11 cellular contexts compared by ENCODE assay signal in genomic region chr1:108584320-108584968, GRCh38. TPM values are rescaled to one million over a fixed set of nuclear protein-coding genes. Genes with fewer than 3 reads are reported as not detected.
DNase-seq lines count a peak whose midpoint lies in the region; ATAC-seq and TF ChIP-seq lines count a peak whose summit lies in the region.
"Had no signal": no experiment of that assay in that cellular context is flagged by ENCODE, and none has a peak within 500 bp of the region (broad histone marks: within the 10 kb centered on the region; RNA-seq: fewer than 3 reads in every experiment).

No MANE protein-coding gene starts in this region.

- H3K27me3 Mint-ChIP-seq in CD4-positive, alpha-beta T cell = no peaks in the 10 kb centered on the region
- H3K27me3 Mint-ChIP-seq in T-helper 17 cell (no peaks in the 10 kb centered on the region), memory B cell (no peaks in the 10 kb centered on the region), endodermal cell (ENCODE audit: insufficient read depth) (no peaks in the 10 kb centered on the region)

- no peak overlapping the region for H3K4me3 ChIP-seq in endodermal cell (ENCODE audit: low read length)
- H3K4me3 ChIP-seq: ascending aorta had no signal

- no peaks in the 10 kb centered on the region for H3K4me1 ChIP-seq in endodermal cell (ENCODE audit: control insufficient read depth, insufficient read depth, low read length)

- H3K4me3 Mint-ChIP-seq in CD4-positive, alpha-beta T cell = no peak overlapping the region
- H3K4me3 Mint-ChIP-seq in T-helper 17 cell = no peak overlapping the region
- H3K4me3 Mint-ChIP-seq in memory B cell = no peak overlapping the region
- no peak overlapping the region for H3K4me3 Mint-ChIP-seq in endodermal cell
- H3K4me3 Mint-ChIP-seq: nephron had no signal

- peak overlapping the region; percentile 10 for H3K27ac Mint-ChIP-seq in CD4-positive, alpha-beta T cell
- peak overlapping the region; percentile 94 for H3K27ac Mint-ChIP-seq in T-helper 17 cell
- no peak overlapping the region for H3K27ac Mint-ChIP-seq in memory B cell
- H3K27ac Mint-ChIP-seq in endodermal cell = no peak overlapping the region
- H3K27ac Mint-ChIP-seq: nephron had no signal

- H3K9ac ChIP-seq in endodermal cell (ENCODE audit: extremely low read depth, low read length, poor library complexity, severe bottlenecking) = no peak overlapping the region

- peaks cover 5% of the 10 kb centered on the region for H3K9me3 ChIP-seq in CD4-positive, alpha-beta T cell (ENCODE audit: control insufficient read depth, low read length)
- H3K9me3 ChIP-seq in T-helper 17 cell (ENCODE audit: control insufficient read depth, low read length, poor library complexity, severe bottlenecking) (peaks cover 2% of the 10 kb centered on the region), endodermal cell (ENCODE audit: control insufficient read depth, low read length) (peaks cover 26% of the 10 kb centered on the region)

- peaks cover 8% of the 10 kb centered on the region for H3K36me3 Mint-ChIP-seq in CD4-positive, alpha-beta T cell (ENCODE audit: low read depth)
- H3K36me3 Mint-ChIP-seq in T-helper 17 cell (ENCODE audit: low read depth) = peaks cover 2% of the 10 kb centered on the region
- H3K36me3 Mint-ChIP-seq in memory B cell = peaks cover 6% of the 10 kb centered on the region
- peaks cover 4% of the 10 kb centered on the region for H3K36me3 Mint-ChIP-seq in endodermal cell (ENCODE audit: low read depth)

- ATAC-seq in CD4-positive, alpha-beta T cell (ENCODE audit: poor library complexity) = no peak
- peak; percentile 42 for ATAC-seq in HG03469 (IDR thresholded peaks at IDR 0.05; ENCODE audit: unreplicated experiment)
- ATAC-seq in T-helper 17 cell = no peak
- peak; percentile 68 for ATAC-seq in memory B cell (ENCODE audit: low read depth)
- ATAC-seq in GM21717 (IDR thresholded peaks at IDR 0.05; ENCODE audit: unreplicated experiment) = no peak

- POLR2A ChIA-PET in CD4-positive, alpha-beta T cell (lab: Charles Lee) = interaction anchor here (1.4 to 1.5 kb wide), 2 partner anchors 23 to 25 kb away, joined by 3 read pairs; no protein-coding TSS in a partner anchor

- H3K27me3 ChIP-seq in CD4-positive, alpha-beta T cell (ENCODE audit: control insufficient read depth, insufficient read depth, low read length) = no peaks in the 10 kb centered on the region
- no peaks in the 10 kb centered on the region for H3K27me3 ChIP-seq in endodermal cell (ENCODE audit: control insufficient read depth, insufficient read depth, low read length, poor library complexity, severe bottlenecking)
- H3K27me3 ChIP-seq: ascending aorta had no signal

- WGBS in endodermal cell (ENCODE audit: insufficient coverage in 1 of 2, insufficient read length in 1 of 2), 2 experiments = 93 to 95% methylated on average over 3 to 5 of the region's 5 CpGs

- TF ChIP-seq CTCF in CD4-positive, alpha-beta T cell (IDR thresholded peaks at IDR 0.05) = no peak
- no peak for TF ChIP-seq CTCF in endodermal cell (conservative IDR thresholded peaks at IDR 0.05)

- peaks cover 53% of the 10 kb centered on the region for H3K4me1 Mint-ChIP-seq in CD4-positive, alpha-beta T cell (ENCODE audit: low read depth)
- H3K4me1 Mint-ChIP-seq in T-helper 17 cell (peaks cover 27% of the 10 kb centered on the region), memory B cell (peaks cover 35% of the 10 kb centered on the region), endodermal cell (peaks cover 6% of the 10 kb centered on the region)

- CTCF ChIA-PET in CD4-positive, alpha-beta T cell (lab: Charles Lee) = interaction anchor here (0.9 to 1.2 kb wide), 3 partner anchors 9 to 61 kb away, joined by 3 to 4 read pairs (median 3); no protein-coding TSS in a partner anchor

- no peak for DNase-seq in CD4-positive, alpha-beta T cell
- DNase-seq in T-helper 17 cell (no peak), memory B cell (ENCODE audit: low spot score in 2 of 2) (no peak), endodermal cell (no peak), NCI-H2171 treated with DMSO at 0.1 percent for 48 hours (lab: John Stamatoyannopoulos, UW) (no peak)
- DNase-seq in stimulated activated CD4-positive, alpha-beta T cell treated with anti-CD3 and anti-CD28 coated beads, Interleukin-2, amount 100 ng/mL, for 48 hours = no peak
- DNase-seq: stimulated activated naive CD4-positive, alpha-beta T cell had no signal

- H3K36me3 ChIP-seq in endodermal cell (ENCODE audit: control insufficient read depth, insufficient read depth, low read length) = no peaks in the 10 kb centered on the region
- H3K36me3 ChIP-seq: ascending aorta had no signal

- no peaks in the 10 kb centered on the region for H3K9me3 Mint-ChIP-seq in CD4-positive, alpha-beta T cell
- H3K9me3 Mint-ChIP-seq in memory B cell = peaks cover 8% of the 10 kb centered on the region
- H3K9me3 Mint-ChIP-seq in endodermal cell = peaks cover 18% of the 10 kb centered on the region

- intact Hi-C loops in CD4-positive, alpha-beta T cell (cut with DNase I, micrococcal nuclease) = no loop called here

- no peak overlapping the region for H3K27ac ChIP-seq in CD4-positive, alpha-beta T cell (ENCODE audit: low read depth, low read length)
- H3K27ac ChIP-seq in endodermal cell (ENCODE audit: low read depth, low read length) = no peak overlapping the region

RNA-seq across cellular contexts. Expression of gene EEIG2, which starts 24.5 kb away (rescaled TPM):
- 10 to 100 TPM; 11.6 to 12.2 TPM for total RNA-seq in CD4-positive, alpha-beta T cell
- 10 to 100 TPM; 11.4 to 11.7 TPM for total RNA-seq in T-helper 17 cell
- total RNA-seq in endodermal cell = 10 to 100 TPM; 10.2 to 12.9 TPM
- 11.8 TPM for polyA plus RNA-seq in endodermal cell (2013, experiment 1 of 2)
- 13.5 TPM for polyA plus RNA-seq in endodermal cell (2013, experiment 2 of 2)

Comparison
In these comparisons a context has a peak if more than half of its experiments do, and no peak if none do; other contexts are left out.
1. ATAC-seq: peak in HG03469 (single experiment) and memory B cell (single experiment); none in CD4-positive, alpha-beta T cell (single experiment), T-helper 17 cell (single experiment) and GM21717 (single experiment).
2. H3K27ac Mint-ChIP-seq: peak in CD4-positive, alpha-beta T cell (single experiment) and T-helper 17 cell (single experiment); none in memory B cell (single experiment) and endodermal cell (single experiment).